Comparison of ENCODE assay signal across 20 cellular contexts in the genomic region with DNA sequence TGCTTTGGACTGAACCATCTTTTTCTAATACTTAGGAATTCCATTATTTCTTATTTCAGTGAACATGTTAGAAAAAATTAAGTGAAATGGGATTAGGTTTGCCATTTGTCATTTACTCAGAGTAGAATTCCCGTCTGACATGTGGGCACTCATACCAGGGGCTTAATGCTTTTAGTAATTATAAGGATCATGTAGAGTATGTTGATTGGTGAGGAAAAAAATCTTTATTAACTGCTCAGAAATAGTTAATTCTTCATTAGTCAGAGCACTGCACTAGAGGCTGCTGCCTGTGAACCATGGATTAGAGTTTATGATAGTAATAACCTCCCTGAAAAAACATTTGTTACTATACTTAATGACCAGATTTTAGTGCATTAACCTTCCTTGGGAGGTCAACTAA.
DNase-seq lines count a peak whose midpoint lies in the region; ATAC-seq and TF ChIP-seq lines count a peak whose summit lies in the region.
"Had no signal": no experiment of that assay in that cellular context is flagged by ENCODE, and none has a peak within 500 bp of the region (broad histone marks: within the 10 kb centered on the region; RNA-seq: fewer than 3 reads in every experiment).

No MANE protein-coding gene starts in this region.

- no peaks in the 10 kb centered on the region for H3K27me3 Mint-ChIP-seq in progenitor cell of endocrine pancreas
- H3K27me3 Mint-ChIP-seq: CD4-positive, alpha-beta T cell; IgD-negative memory B cell had no signal

- no peak overlapping the region for H3K4me3 Mint-ChIP-seq in progenitor cell of endocrine pancreas (ENCODE audit: low read depth)
- H3K4me3 Mint-ChIP-seq: CD4-positive, alpha-beta T cell; IgD-negative memory B cell; stimulated activated effector memory CD8-positive, alpha-beta T cell treated with anti-CD3 and anti-CD28 coated beads, Interleukin-12 subunit alpha, Interleukin-12 subunit beta, amount 100 ng/mL, for 72 hours had no signal

- TF ChIP-seq CTCF in right atrium auricular region (IDR thresholded peaks at IDR 0.05), result no peak
- TF ChIP-seq CTCF in dorsolateral prefrontal cortex (IDR thresholded peaks at IDR 0.05 in 54 of 56, conservative IDR thresholded peaks at IDR 0.05 in 2 of 56; ENCODE audit: low read depth in 1 of 56, partially characterized antibody in 56 of 56), result no peak
- TF ChIP-seq CTCF in progenitor cell of endocrine pancreas (IDR thresholded peaks at IDR 0.05; ENCODE audit: unreplicated experiment), result no peak

- H3K9me3 Mint-ChIP-seq in progenitor cell of endocrine pancreas (ENCODE audit: low read depth), result no peaks in the 10 kb centered on the region
- H3K9me3 Mint-ChIP-seq: CD4-positive, alpha-beta T cell; IgD-negative memory B cell had no signal

- ATAC-seq in GM19452 (IDR thresholded peaks at IDR 0.05; ENCODE audit: unreplicated experiment) (no peak), left lobe of liver (no peak), GM21447 (IDR thresholded peaks at IDR 0.05; ENCODE audit: unreplicated experiment) (no peak), GM18868 (IDR thresholded peaks at IDR 0.05; ENCODE audit: unreplicated experiment) (no peak)
- ATAC-seq: activated naive CD4-positive, alpha-beta T cell treated with anti-CD3 and anti-CD28 coated beads, Interleukin-2, amount 50 U/mL, for 72 hours; stimulated activated effector memory CD8-positive, alpha-beta T cell treated with anti-CD3 and anti-CD28 coated beads, Interleukin-12 subunit alpha, Interleukin-12 subunit beta, amount 100 ng/mL, for 72 hours had no signal

- H3K9me3 ChIP-seq in right atrium auricular region, result no peaks in the 10 kb centered on the region
- H3K9me3 ChIP-seq: Peyer's patch had no signal

- no peaks in the 10 kb centered on the region for H3K36me3 Mint-ChIP-seq in progenitor cell of endocrine pancreas (ENCODE audit: insufficient read depth)
- H3K36me3 Mint-ChIP-seq: activated naive CD4-positive, alpha-beta T cell treated with anti-CD3 and anti-CD28 coated beads, Interleukin-2, amount 50 U/mL, for 72 hours; IgD-negative memory B cell; stimulated activated effector memory CD8-positive, alpha-beta T cell treated with anti-CD3 and anti-CD28 coated beads, Interleukin-12 subunit alpha, Interleukin-12 subunit beta, amount 100 ng/mL, for 72 hours had no signal

- peak overlapping the region; percentile 92 for H3K27ac Mint-ChIP-seq in progenitor cell of endocrine pancreas
- H3K27ac Mint-ChIP-seq: activated naive CD4-positive, alpha-beta T cell treated with anti-CD3 and anti-CD28 coated beads, Interleukin-2, amount 50 U/mL, for 72 hours; CD4-positive, alpha-beta T cell; IgD-negative memory B cell; stimulated activated effector memory CD8-positive, alpha-beta T cell treated with anti-CD3 and anti-CD28 coated beads, Interleukin-12 subunit alpha, Interleukin-12 subunit beta, amount 100 ng/mL, for 72 hours had no signal

- H3K27me3 ChIP-seq in right atrium auricular region, result no peaks in the 10 kb centered on the region
- H3K27me3 ChIP-seq in dorsolateral prefrontal cortex, result no peaks in the 10 kb centered on the region
- H3K27me3 ChIP-seq: Peyer's patch had no signal

- H3K36me3 ChIP-seq in right atrium auricular region, result no peaks in the 10 kb centered on the region
- H3K36me3 ChIP-seq: Peyer's patch had no signal

- H3K4me3 ChIP-seq in right atrium auricular region (no peak overlapping the region), dorsolateral prefrontal cortex (peak overlapping the region in 1 of 59 donors; percentile 45)
- H3K4me3 ChIP-seq: GM23248, Peyer's patch had no signal

- DNase-seq in right atrium auricular region (ENCODE audit: low spot score) (no peak), cardiac septum (ENCODE audit: low spot score) (no peak), dorsolateral prefrontal cortex (no peak), progenitor cell of endocrine pancreas (ENCODE audit: low spot score, unreplicated experiment) (no peak), left lobe of liver (ENCODE audit: low spot score) (no peak)
- DNase-seq: ACHN; activated CD4-positive, alpha-beta T cell treated with anti-CD3 and anti-CD28 coated beads, Interleukin-2, amount 50 U/mL, for 48 hours; activated T-cell treated with anti-CD3 and anti-CD28 coated beads, Interleukin-2, amount 50 U/mL, for 48 hours; CD4-positive, alpha-beta T cell; central memory CD4-positive, alpha-beta T cell; GM23248; NCI-H2081 treated with DMSO at 0.1 percent for 48 hours; Peyer's patch; stimulated activated CD4-positive, alpha-beta T cell treated with anti-CD3 and anti-CD28 coated beads, Interleukin-12 subunit alpha, Interleukin-12 subunit beta, amount 100 ng/mL, for 4 hours had no signal

- intact Hi-C loops in cardiac septum (cut with DNase I), result loop anchor here (1.0 to 10.0 kb wide), 7 partner anchors 42 to 371 kb away; no protein-coding TSS in a partner anchor
- intact Hi-C loops in dorsolateral prefrontal cortex (cut with DNase I), result loop anchor here (1.0 to 5.0 kb wide), 4 partner anchors 17 to 158 kb away; a partner anchor contains a TSS

- H3K27ac ChIP-seq in right atrium auricular region, result peak overlapping the region; percentile 80 to 83
- H3K27ac ChIP-seq in dorsolateral prefrontal cortex, result peak overlapping the region in 58 of 59 donors; percentile 49 to 98 (median 92)
- H3K27ac ChIP-seq: GM23248 had no signal

- H3K4me1 Mint-ChIP-seq in progenitor cell of endocrine pancreas (ENCODE audit: low read depth), result peaks cover 67% of the 10 kb centered on the region
- H3K4me1 Mint-ChIP-seq: stimulated activated effector memory CD8-positive, alpha-beta T cell treated with anti-CD3 and anti-CD28 coated beads, Interleukin-12 subunit alpha, Interleukin-12 subunit beta, amount 100 ng/mL, for 72 hours had no signal

- H3K4me1 ChIP-seq in right atrium auricular region, result peaks cover 0 to 62% of the 10 kb centered on the region in 2 donors
